28 cellular contexts compared by ENCODE assay signal in genomic region chr2:117644403-117644802, GRCh38.
"Had no signal": no experiment of that assay in that cellular context is flagged by ENCODE, and none has a peak within 500 bp of the region (broad histone marks: within the 10 kb centered on the region; RNA-seq: fewer than 3 reads in every experiment).

No MANE protein-coding gene starts in this region.

- H2AFZ ChIP-seq: hepatocyte had no signal

- DNase-seq: colonic mucosa; cortex of kidney; dermis blood vessel endothelial cell; dorsolateral prefrontal cortex; effector CD4-positive, alpha-beta T cell; effector CD8-positive, alpha-beta T cell; effector memory CD4-positive, alpha-beta T cell; effector memory CD8-positive, alpha-beta T cell; endodermal cell; esophagus squamous epithelium; foreskin fibroblast; foreskin keratinocyte; foreskin melanocyte; gastrocnemius medialis; glutamatergic neuron; head of caudate nucleus; heart left ventricle; heart right ventricle had no signal

- H3K9me3 ChIP-seq: colonic mucosa, esophagus muscularis mucosa, esophagus squamous epithelium, gastrocnemius medialis, gastroesophageal sphincter, heart left ventricle, heart right ventricle had no signal

- H3K4me2 ChIP-seq: hepatocyte had no signal

- H3K4me1 ChIP-seq: colonic mucosa, esophagus muscularis mucosa, esophagus squamous epithelium, foreskin keratinocyte, gastrocnemius medialis, gastroesophageal sphincter, heart left ventricle, heart right ventricle had no signal

- ATAC-seq: effector memory CD8-positive, alpha-beta T cell; esophagus mucosa; foreskin keratinocyte; gastrocnemius medialis; gastroesophageal sphincter; heart left ventricle; heart right ventricle had no signal

- H3K36me3 ChIP-seq: colonic mucosa, esophagus muscularis mucosa, esophagus squamous epithelium, gastrocnemius medialis, gastroesophageal sphincter, heart left ventricle, heart right ventricle had no signal

- H3K4me3 ChIP-seq: colonic mucosa, coronary artery, dorsolateral prefrontal cortex, esophagus muscularis mucosa, esophagus squamous epithelium, gastrocnemius medialis, gastroesophageal sphincter, heart left ventricle, heart right ventricle, hepatocyte had no signal

- FAIRE-seq: colon, endometrium, endothelial cell of umbilical vein, frontal cortex had no signal

- H3K79me2 ChIP-seq: hepatocyte had no signal

- H3K27ac ChIP-seq: colonic mucosa, coronary artery, dorsolateral prefrontal cortex, epithelial cell of prostate, esophagus muscularis mucosa, esophagus squamous epithelium, foreskin keratinocyte, gastrocnemius medialis, gastroesophageal sphincter, heart left ventricle, heart right ventricle, hepatocyte had no signal

- H3K27me3 ChIP-seq: colonic mucosa, esophagus muscularis mucosa, esophagus squamous epithelium, foreskin keratinocyte, gastrocnemius medialis, gastroesophageal sphincter, hepatocyte had no signal
